10 cellular contexts compared by ENCODE assay signal in the genomic region with DNA sequence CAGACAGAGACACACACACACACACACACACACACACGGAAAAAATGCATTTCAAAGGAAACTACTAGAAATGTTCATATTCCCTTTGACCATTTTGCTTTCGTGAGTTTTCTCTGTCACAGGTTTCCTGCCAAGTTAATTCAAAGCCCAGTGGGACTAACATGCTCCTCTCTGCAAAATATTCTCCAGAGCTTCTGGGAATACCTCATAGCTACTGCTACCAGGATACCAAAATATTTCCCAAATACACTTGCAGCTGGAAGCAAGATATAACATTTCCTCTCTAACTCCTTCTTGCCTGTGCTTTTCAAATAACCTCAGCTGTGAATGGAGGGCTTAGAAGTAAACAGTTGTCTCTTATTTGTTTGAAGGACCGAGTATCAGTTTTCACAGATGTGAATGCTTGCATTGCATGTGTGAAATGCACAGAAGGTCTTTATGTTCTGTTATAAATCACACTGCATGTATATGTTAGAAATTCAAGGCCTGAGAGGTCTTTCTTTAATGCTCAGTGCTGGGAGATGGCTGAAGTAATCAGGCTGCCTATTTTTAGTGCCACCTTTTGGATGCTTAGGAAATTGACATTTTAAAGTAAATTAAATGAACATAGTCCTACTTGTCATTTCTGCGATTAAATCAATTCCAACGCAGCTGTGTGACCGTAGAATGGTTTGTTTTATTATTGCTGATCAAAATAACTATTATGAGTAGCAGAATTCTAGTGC. TPM values are rescaled to one million over a fixed set of nuclear protein-coding genes. Genes with fewer than 3 reads are reported as not detected.
DNase-seq lines count a peak whose midpoint lies in the region; ATAC-seq, FAIRE-seq and TF ChIP-seq lines count a peak whose summit lies in the region.
"Had no signal": no experiment of that assay in that cellular context is flagged by ENCODE, and none has a peak within 500 bp of the region (broad histone marks: within the 10 kb centered on the region; RNA-seq: fewer than 3 reads in every experiment).

No MANE protein-coding gene starts in this region.

- 33% methylated on average over 6 of the region's 6 CpGs for WGBS in esophagus muscularis mucosa

- H3K27ac Mint-ChIP-seq in progenitor cell of endocrine pancreas, result no peak overlapping the region
- H3K27ac Mint-ChIP-seq: activated naive CD8-positive, alpha-beta T cell treated with anti-CD3 and anti-CD28 coated beads, Interleukin-2, amount 10 ng/mL, durations not matched to agents 7 days and 5 days had no signal

- H3K4me1 Mint-ChIP-seq in progenitor cell of endocrine pancreas (ENCODE audit: low read depth), result no peaks in the 10 kb centered on the region
- H3K4me1 Mint-ChIP-seq: activated naive CD8-positive, alpha-beta T cell treated with anti-CD3 and anti-CD28 coated beads, Interleukin-2, amount 10 ng/mL, durations not matched to agents 7 days and 5 days had no signal

- ATAC-seq in GM19397 (IDR thresholded peaks at IDR 0.05; ENCODE audit: unreplicated experiment), result no peak
- no peak for ATAC-seq in left colon
- ATAC-seq in esophagus mucosa, result no peak

- H3K36me3 Mint-ChIP-seq in progenitor cell of endocrine pancreas (ENCODE audit: insufficient read depth), result peaks cover 27% of the 10 kb centered on the region

- TF ChIP-seq POLR2A in esophagus muscularis mucosa (IDR thresholded peaks at IDR 0.05; ENCODE audit: low read depth), result no peak

- H3K4me3 Mint-ChIP-seq in progenitor cell of endocrine pancreas (ENCODE audit: low read depth), result no peak overlapping the region
- H3K4me3 Mint-ChIP-seq: activated naive CD8-positive, alpha-beta T cell treated with anti-CD3 and anti-CD28 coated beads, Interleukin-2, amount 10 ng/mL, durations not matched to agents 7 days and 5 days had no signal

- TF ChIP-seq CTCF in esophagus muscularis mucosa (IDR thresholded peaks at IDR 0.05) (peak in 2 of 3 experiments; percentile 21 to 30), progenitor cell of endocrine pancreas (IDR thresholded peaks at IDR 0.05; ENCODE audit: unreplicated experiment) (peak; percentile 7), coronary artery (IDR thresholded peaks at IDR 0.05) (no peak)

- peaks cover 3 to 51% (median 42%) of the 10 kb centered on the region in 4 donors for H3K4me1 ChIP-seq in esophagus muscularis mucosa

- TF ChIP-seq EP300 in esophagus muscularis mucosa (IDR thresholded peaks at IDR 0.05), result no peak

- H3K27me3 Mint-ChIP-seq in progenitor cell of endocrine pancreas, result no peaks in the 10 kb centered on the region
- H3K27me3 Mint-ChIP-seq: activated naive CD8-positive, alpha-beta T cell treated with anti-CD3 and anti-CD28 coated beads, Interleukin-2, amount 10 ng/mL, durations not matched to agents 7 days and 5 days had no signal

- peak overlapping the region; percentile 42 to 67 (median 60) for H3K27ac ChIP-seq in esophagus muscularis mucosa (replicated peaks in 1 of 4)
- H3K27ac ChIP-seq in coronary artery, result peak overlapping the region in 1 of 2 donors; percentile 16

- intact Hi-C loops in esophagus muscularis mucosa (cut with DNase I) (no loop called here), left colon (cut with DNase I, micrococcal nuclease) (no loop called here)

- FAIRE-seq in G401.6 (lab: Jason Lieb, UNC), result peak; percentile 31

- no peaks in the 10 kb centered on the region for H3K27me3 ChIP-seq in esophagus muscularis mucosa

- no peak overlapping the region for H3K4me3 ChIP-seq in esophagus muscularis mucosa
- H3K4me3 ChIP-seq in coronary artery, result no peak overlapping the region

- H3K36me3 ChIP-seq in esophagus muscularis mucosa, result peaks cover 26 to 72% (median 55%) of the 10 kb centered on the region in 4 donors

- peak; percentile 1 for DNase-seq in NCI-H69 (lab: John Stamatoyannopoulos, UW)
- DNase-seq in esophagus muscularis mucosa (ENCODE audit: extremely low spot score), result no peak
- DNase-seq in progenitor cell of endocrine pancreas (ENCODE audit: low spot score, unreplicated experiment), result no peak
- DNase-seq in left colon, result no peak
- no peak for DNase-seq in coronary artery (ENCODE audit: low spot score)
- DNase-seq: activated naive CD8-positive, alpha-beta T cell treated with anti-CD3 and anti-CD28 coated beads, Interleukin-2, amount 10 ng/mL, durations not matched to agents 7 days and 5 days had no signal

- peaks cover 5% of the 10 kb centered on the region for H3K9me3 Mint-ChIP-seq in progenitor cell of endocrine pancreas (ENCODE audit: low read depth)

- peaks cover 0 to 13% (median 11%) of the 10 kb centered on the region in 4 donors for H3K9me3 ChIP-seq in esophagus muscularis mucosa

RNA-seq across cellular contexts. Expression of a gene that starts 8.7 kb away (rescaled TPM):
- total RNA-seq in esophagus muscularis mucosa (under 1 TPM in 1 of 4 donors, not detected in 3; 0.50 TPM), progenitor cell of endocrine pancreas (0.69 TPM in 1 of 2 replicates, not detected in the other), left colon (under 1 TPM; 0.34 to 0.39 TPM), esophagus mucosa (not detected)
- total RNA-seq: M059J had no signal

RNA-seq across cellular contexts. Expression of a gene that starts 17.2 kb away (rescaled TPM):
- total RNA-seq in esophagus muscularis mucosa, result under 1 TPM in 1 of 4 donors, not detected in 3; 0.52 TPM
- total RNA-seq in progenitor cell of endocrine pancreas, result not detected in 2 replicates
- not detected for total RNA-seq in left colon
- total RNA-seq in esophagus mucosa, result 0.44 TPM
- total RNA-seq: M059J had no signal

RNA-seq across cellular contexts. Expression of a gene that starts 47.4 kb away (rescaled TPM):
- total RNA-seq in esophagus muscularis mucosa, result 10 to 100 TPM; 71.0 to 93.3 (median 78.5) TPM
- 62.6 and 65.5 TPM in 2 replicates for total RNA-seq in progenitor cell of endocrine pancreas
- total RNA-seq in left colon, result 10 to 100 TPM; 65.5 to 71.5 TPM
- total RNA-seq in esophagus mucosa, result 51.0 TPM
